In the genomic region with DNA sequence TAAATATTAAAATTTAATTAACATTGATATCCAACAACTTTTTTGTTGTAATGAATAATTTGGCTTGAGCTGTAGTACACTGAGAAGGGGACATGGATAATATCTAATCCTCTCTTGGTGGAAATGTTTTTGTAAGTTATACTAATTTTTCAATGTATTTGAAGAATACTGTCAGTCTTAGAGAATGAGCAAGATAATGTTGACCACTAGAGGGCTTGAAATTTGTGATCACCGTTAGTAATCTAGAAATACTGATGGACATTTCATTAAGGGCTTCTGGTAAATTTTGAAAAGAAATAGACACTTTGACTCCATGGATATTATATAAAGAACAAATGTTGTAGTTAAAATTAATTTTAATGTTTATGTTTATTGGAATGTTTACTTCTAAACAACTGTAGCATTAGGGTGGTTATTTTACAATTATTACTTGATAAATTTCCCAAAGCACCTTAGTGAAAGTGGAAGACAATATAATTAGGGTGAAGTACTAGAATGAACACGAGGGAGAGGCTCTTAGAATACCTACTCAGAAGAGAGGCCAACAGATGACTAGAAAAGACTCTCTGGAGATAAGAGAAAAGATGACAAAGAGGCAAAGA, we compare ENCODE assay signal across 8 cellular contexts. TPM values are rescaled to one million over a fixed set of nuclear protein-coding genes. Genes with fewer than 3 reads are reported as not detected.
A peak's percentile ranks its signal among the peaks of the same experiment; 100 is the strongest.
DNase-seq lines count a peak whose midpoint lies in the region; FAIRE-seq and TF ChIP-seq lines count a peak whose summit lies in the region.

No MANE protein-coding gene starts in this region.

- peaks cover 10% of the 10 kb centered on the region for H3K4me1 Mint-ChIP-seq in activated T-helper 1 cell treated with anti-CD3 and anti-CD28 coated beads, Interleukin-12 subunit alpha, Interleukin-12 subunit beta, Interleukin-2, Interleukin-4 antibody, amounts not matched to agents 30 ng/mL and 10 ng/mL and 1 ng/mL, durations not matched to agents 14 hours and 24 hours and 36 hours (ENCODE audit: low read depth)

- 6% methylated on average over 2 of the region's 2 CpGs for WGBS in GM23248 (ENCODE audit: low coverage in 1 of 2, low lambda C conversion rate in 2 of 2, missing lambda C conversion rate in 2 of 2), 2 experiments
- 8 to 14% (median 11%) methylated on average over 2 of the region's 2 CpGs for WGBS in spleen, 5 donors

- H3K9ac ChIP-seq in GM23248, result no peak overlapping the region

- intact Hi-C loops in spleen (cut with DNase I; ENCODE audit: low total_unique reads), result no loop called here
- intact Hi-C loops in activated T-helper 1 cell treated with anti-CD3 and anti-CD28 coated beads, Interleukin-12 subunit alpha, Interleukin-12 subunit beta, Interleukin-2, Interleukin-4 antibody, amounts not matched to agents 30 ng/mL and 10 ng/mL and 1 ng/mL, durations not matched to agents 14 hours and 24 hours and 36 hours (cut with micrococcal nuclease), result loop anchor here (1.0 to 5.0 kb wide), 3 partner anchors 116 to 387 kb away; no protein-coding TSS in a partner anchor

- DNase-seq in CD1c-positive myeloid dendritic cell (ENCODE audit: extremely low spot score) (peak; percentile 60), GM23248 (peak; percentile 56), RKO (ENCODE audit: low spot score) (peak; percentile 65), fibroblast of the conjunctiva (ENCODE audit: low read depth) (peak; percentile 28), spleen (no peak), epidermal melanocyte (ENCODE audit: insufficient read length, low spot score) (no peak), HTR-8/SVneo (ENCODE audit: insufficient read length, low spot score) (no peak)
- no peak for DNase-seq in activated T-helper 1 cell treated with anti-CD3 and anti-CD28 coated beads, Interleukin-12 subunit alpha, Interleukin-12 subunit beta, Interleukin-2, Interleukin-4 antibody, amounts not matched to agents 30 ng/mL and 10 ng/mL and 1 ng/mL, durations not matched to agents 14 hours and 24 hours and 36 hours (ENCODE audit: low spot score)

- no peaks in the 10 kb centered on the region for H3K27me3 ChIP-seq in GM23248 (replicated peaks; ENCODE audit: insufficient read depth)
- no peaks in the 10 kb centered on the region for H3K27me3 ChIP-seq in spleen (replicated peaks in 1 of 7)

- peaks cover 15% of the 10 kb centered on the region for H3K4me1 ChIP-seq in GM23248 (ENCODE audit: insufficient read depth)
- peaks cover 0 to 18% (median 0%) of the 10 kb centered on the region in 6 donors for H3K4me1 ChIP-seq in spleen

- H3F3A ChIP-seq in GM23248 (ENCODE audit: insufficient read depth), result peaks cover 15% of the 10 kb centered on the region; the same call in 1 of the 2 replicates

- no peaks in the 10 kb centered on the region for H4K20me1 ChIP-seq in GM23248 (ENCODE audit: insufficient read depth)

- H3K4me3 ChIP-seq in GM23248 (no peak overlapping the region), spleen (no peak overlapping the region)

- no peak overlapping the region for H3K27ac Mint-ChIP-seq in activated T-helper 1 cell treated with anti-CD3 and anti-CD28 coated beads, Interleukin-12 subunit alpha, Interleukin-12 subunit beta, Interleukin-2, Interleukin-4 antibody, amounts not matched to agents 30 ng/mL and 10 ng/mL and 1 ng/mL, durations not matched to agents 14 hours and 24 hours and 36 hours

- H3K9me3 Mint-ChIP-seq in activated T-helper 1 cell treated with anti-CD3 and anti-CD28 coated beads, Interleukin-12 subunit alpha, Interleukin-12 subunit beta, Interleukin-2, Interleukin-4 antibody, amounts not matched to agents 30 ng/mL and 10 ng/mL and 1 ng/mL, durations not matched to agents 14 hours and 24 hours and 36 hours, result peaks cover 5% of the 10 kb centered on the region

- no peaks in the 10 kb centered on the region for H3K9me2 ChIP-seq in GM23248 (ENCODE audit: insufficient read depth)

- H3K4me2 ChIP-seq in GM23248 (ENCODE audit: unreplicated experiment), result no peak overlapping the region

- H3K4me3 Mint-ChIP-seq in activated T-helper 1 cell treated with anti-CD3 and anti-CD28 coated beads, Interleukin-12 subunit alpha, Interleukin-12 subunit beta, Interleukin-2, Interleukin-4 antibody, amounts not matched to agents 30 ng/mL and 10 ng/mL and 1 ng/mL, durations not matched to agents 14 hours and 24 hours and 36 hours, result no peak overlapping the region

- no peak for TF ChIP-seq POLR2A in spleen (IDR thresholded peaks at IDR 0.05)

- in situ Hi-C loops in GM23248 (cut with MboI), result no loop called here

- H3K27ac ChIP-seq in GM23248, result no peak overlapping the region
- H3K27ac ChIP-seq in spleen, result no peak overlapping the region

- no peak overlapping the region for H2AFZ ChIP-seq in GM23248

- TF ChIP-seq CTCF in spleen (IDR thresholded peaks at IDR 0.05 in 8 of 11, conservative IDR thresholded peaks at IDR 0.05 in 3 of 11), result peak; percentile 20 to 70 (median 54)

- H3K9me3 ChIP-seq in GM23248 (ENCODE audit: low read depth) (no peaks in the 10 kb centered on the region), spleen (no peaks in the 10 kb centered on the region)

- H3K36me3 Mint-ChIP-seq in activated T-helper 1 cell treated with anti-CD3 and anti-CD28 coated beads, Interleukin-12 subunit alpha, Interleukin-12 subunit beta, Interleukin-2, Interleukin-4 antibody, amounts not matched to agents 30 ng/mL and 10 ng/mL and 1 ng/mL, durations not matched to agents 14 hours and 24 hours and 36 hours (ENCODE audit: low read depth), result no peaks in the 10 kb centered on the region

- no peaks in the 10 kb centered on the region for H3K27me3 Mint-ChIP-seq in activated T-helper 1 cell treated with anti-CD3 and anti-CD28 coated beads, Interleukin-12 subunit alpha, Interleukin-12 subunit beta, Interleukin-2, Interleukin-4 antibody, amounts not matched to agents 30 ng/mL and 10 ng/mL and 1 ng/mL, durations not matched to agents 14 hours and 24 hours and 36 hours (ENCODE audit: insufficient read depth)

- H3K79me2 ChIP-seq in GM23248 (ENCODE audit: insufficient read depth), result no peaks in the 10 kb centered on the region

- H3K36me3 ChIP-seq in GM23248 (ENCODE audit: low read depth) (no peaks in the 10 kb centered on the region), spleen (no peaks in the 10 kb centered on the region)

- no peak for FAIRE-seq in HTR-8/SVneo (lab: Jason Lieb, UNC)

RNA-seq across cellular contexts. Expression of a gene that starts 20.0 kb away (rescaled TPM):
- 94.5 and 104 TPM in 2 replicates for total RNA-seq in GM23248 (2014; rRNA removed; shearing (Covaris generic))
- 74.4 and 78.8 TPM in 2 replicates for polyA plus RNA-seq in GM23248 (2016; fragmentation: Nextera tagmentation; extraction: Ambion mirVana)
- total RNA-seq in spleen, result 10 to 100 TPM; 30.7 to 44.2 (median 36.2) TPM
- 10 to 100 TPM in 1 of 3 donors, 1 to 10 TPM in 2; 5.9 to 14.5 (median 8.5) TPM for polyA plus RNA-seq in spleen
- 67.7 and 73.5 TPM in 2 replicates for total RNA-seq in activated T-helper 1 cell treated with anti-CD3 and anti-CD28 coated beads, Interleukin-12 subunit alpha, Interleukin-12 subunit beta, Interleukin-2, Interleukin-4 antibody, amounts not matched to agents 30 ng/mL and 10 ng/mL and 1 ng/mL, durations not matched to agents 14 hours and 24 hours and 36 hours

Comparison
In these comparisons a context has a peak if more than half of its experiments do, and no peak if none do; other contexts are left out.
1. DNase-seq: peak in CD1c-positive myeloid dendritic cell (single experiment), GM23248 (single experiment), RKO (single experiment) and fibroblast of the conjunctiva (single experiment); none in spleen (single experiment), epidermal melanocyte (single experiment), HTR-8/SVneo (single experiment) and activated T-helper 1 cell treated with anti-CD3 and anti-CD28 coated beads, Interleukin-12 subunit alpha, Interleukin-12 subunit beta, Interleukin-2, Interleukin-4 antibody, amounts not matched to agents 30 ng/mL and 10 ng/mL and 1 ng/mL, durations not matched to agents 14 hours and 24 hours and 36 hours (single experiment).